ENCODE assay signal across 20 cellular contexts in the genomic region with DNA sequence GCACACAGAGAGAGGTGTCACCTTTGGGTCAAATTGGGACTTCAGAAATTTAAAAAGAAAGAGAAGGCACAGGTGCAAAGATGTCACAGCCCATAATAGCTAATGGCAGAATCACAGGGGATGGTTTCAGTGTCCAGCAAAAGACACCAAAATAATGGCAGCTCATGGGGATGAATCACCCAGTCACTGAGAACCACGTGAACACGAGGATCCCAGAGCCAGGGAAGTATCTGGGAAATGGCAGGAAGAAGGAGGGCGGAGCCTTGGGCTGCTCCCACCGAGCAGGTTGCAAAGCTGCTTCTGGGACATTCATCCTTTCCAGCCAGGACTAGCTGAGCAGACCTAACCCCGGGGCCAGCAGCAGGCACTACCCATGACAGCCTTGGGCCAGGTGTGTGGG. TPM values are rescaled to one million over a fixed set of nuclear protein-coding genes. Genes with fewer than 3 reads are reported as not detected.
DNase-seq lines count a peak whose midpoint lies in the region; ATAC-seq, FAIRE-seq and TF ChIP-seq lines count a peak whose summit lies in the region.
"Had no signal": no experiment of that assay in that cellular context is flagged by ENCODE, and none has a peak within 500 bp of the region (broad histone marks: within the 10 kb centered on the region; RNA-seq: fewer than 3 reads in every experiment).

No MANE protein-coding gene starts in this region.

- peak overlapping the region; percentile 47; the same call in 1 of the 2 replicates for H3K27ac Mint-ChIP-seq in WTC11
- H3K27ac Mint-ChIP-seq: activated naive CD8-positive, alpha-beta T cell; B cell; HFFc6; stimulated activated memory B cell treated with anti-CD40 and anti-IgM and Interleukin-4, amounts not matched to agents 10 μg/mL and 1 μg/mL and 100 μg/mL, for 72 hours had no signal

- BruUV-seq in HepG2 (replicated peaks; lab: Mats Ljungman, UMichigan): no TSS peak
- BruUV-seq in PC-3 (replicated peaks; lab: Mats Ljungman, UMichigan): no TSS peak

- no peak for FAIRE-seq in HepG2 (lab: Jason Lieb, UNC)

- ATAC-seq in WTC11 (no peak), HepG2 (no peak), PC-3 (no peak)
- ATAC-seq: gastroesophageal sphincter; stimulated activated memory B cell treated with anti-CD40 and anti-IgM and Interleukin-4, amounts not matched to agents 10 μg/mL and 1 μg/mL and 100 μg/mL, for 72 hours had no signal

- H3K36me3 Mint-ChIP-seq in WTC11: peaks cover 9% of the 10 kb centered on the region

- in situ Hi-C loops in HepG2 (cut with HindIII; ENCODE audit: extremely low pct_ligation_motif_present, low pct_unique_long_range_greater_than_20kb): no loop called here

- H3K4me2 ChIP-seq in HepG2 (ENCODE audit: low read depth, low read length): no peak overlapping the region
- H3K4me2 ChIP-seq in PC-3 (ENCODE audit: low read length): no peak overlapping the region

- H3K4me1 ChIP-seq in HEK293 (ENCODE audit: control insufficient read depth, insufficient read depth, low read length) (no peaks in the 10 kb centered on the region), HepG2 (ENCODE audit: insufficient read depth, low read length) (peaks cover 50% of the 10 kb centered on the region), PC-3 (ENCODE audit: insufficient read depth, low read length) (peaks cover 11% of the 10 kb centered on the region), ovary (ENCODE audit: insufficient read depth) (no peaks in the 10 kb centered on the region)
- H3K4me1 ChIP-seq: gastroesophageal sphincter, uterus had no signal

- 65% methylated on average over 5 of the region's 5 CpGs for WGBS in HepG2 (ENCODE audit: low lambda C conversion rate)
- WGBS in ovary, 3 donors: 51 to 57% (median 52%) methylated on average over 5 of the region's 5 CpGs

- intact Hi-C loops in HepG2 (cut with micrococcal nuclease; ENCODE audit: unreplicated experiment): no loop called here
- intact Hi-C loops in PC-3 (cut with micrococcal nuclease): no loop called here
- intact Hi-C loops in ovary (cut with DNase I): no loop called here

- TF ChIP-seq POLR2A in HepG2 (IDR thresholded peaks at IDR 0.05; ENCODE audit: insufficient read depth in 1 of 2, low read depth in 2 of 2, low read length in 2 of 2): no peak
- no peak for TF ChIP-seq POLR2A in ovary (IDR thresholded peaks at IDR 0.05)

- TF ChIP-seq CTCF in HEK293 (tag by site-specific recombination; IDR thresholded peaks at IDR 0.05) (no peak), WTC11 (IDR thresholded peaks at IDR 0.05) (no peak), HepG2 (CRISPR knock-in tag; IDR thresholded peaks at IDR 0.05) (no peak), PC-3 (conservative IDR thresholded peaks at IDR 0.05; ENCODE audit: low read depth, low read length) (no peak), ovary (IDR thresholded peaks at IDR 0.05) (no peak)

- no peaks in the 10 kb centered on the region for H3K9me2 ChIP-seq in PC-3 (replicated peaks; ENCODE audit: low read length)

- H3F3A ChIP-seq in PC-3 (ENCODE audit: low read length, unreplicated experiment): no peaks in the 10 kb centered on the region

- no peak overlapping the region for H3K4me3 Mint-ChIP-seq in WTC11
- H3K4me3 Mint-ChIP-seq: activated naive CD8-positive, alpha-beta T cell; B cell; HFFc6; stimulated activated memory B cell treated with anti-CD40 and anti-IgM and Interleukin-4, amounts not matched to agents 10 μg/mL and 1 μg/mL and 100 μg/mL, for 72 hours had no signal

- peaks cover 6% of the 10 kb centered on the region for H3K9me3 Mint-ChIP-seq in WTC11

- H4K20me1 ChIP-seq in HepG2 (ENCODE audit: insufficient read depth, low read length): no peaks in the 10 kb centered on the region
- H4K20me1 ChIP-seq in PC-3 (ENCODE audit: low read length): no peaks in the 10 kb centered on the region

- H3K27me3 ChIP-seq in HepG2 (ENCODE audit: control insufficient read depth in 1 of 2, insufficient read depth in 2 of 2, low read length in 2 of 2) (no peaks in the 10 kb centered on the region; a peak in 1 of 5 replicates), PC-3 (ENCODE audit: low read length) (no peaks in the 10 kb centered on the region), ovary (no peaks in the 10 kb centered on the region)
- H3K27me3 ChIP-seq: gastroesophageal sphincter, uterus had no signal

- H3K27ac ChIP-seq in HEK293 (ENCODE audit: extremely low read depth, low read depth, low read length) (no peak overlapping the region), HepG2 (ENCODE audit: extremely low read length, insufficient read depth, low read length) (no peak overlapping the region), PC-3 (ENCODE audit: low read length) (no peak overlapping the region), ovary (no peak overlapping the region)
- H3K27ac ChIP-seq: gastroesophageal sphincter, uterus had no signal

- no peaks in the 10 kb centered on the region for H3K27me3 Mint-ChIP-seq in WTC11 (ENCODE audit: low read depth)
- H3K27me3 Mint-ChIP-seq: activated naive CD8-positive, alpha-beta T cell; B cell; stimulated activated memory B cell treated with anti-CD40 and anti-IgM and Interleukin-4, amounts not matched to agents 10 μg/mL and 1 μg/mL and 100 μg/mL, for 72 hours had no signal

- no peaks in the 10 kb centered on the region for H3K9me3 ChIP-seq in HEK293 (ENCODE audit: control insufficient read depth, insufficient read depth, low read depth, low read length)
- 0 out of 2 replicates have a peak, but pooled peaks cover 3% of the 10 kb centered on the region for H3K9me3 ChIP-seq in HepG2 (ENCODE audit: low read length)
- H3K9me3 ChIP-seq in PC-3 (ENCODE audit: low read length): no peaks in the 10 kb centered on the region
- no peaks in the 10 kb centered on the region for H3K9me3 ChIP-seq in ovary
- H3K9me3 ChIP-seq: uterus had no signal

- H3K79me2 ChIP-seq in HepG2 (ENCODE audit: insufficient read depth, low read length): no peaks in the 10 kb centered on the region
- H3K79me2 ChIP-seq in PC-3 (ENCODE audit: low read length): no peaks in the 10 kb centered on the region

- peaks cover 34% of the 10 kb centered on the region for H3K4me1 Mint-ChIP-seq in WTC11
- H3K4me1 Mint-ChIP-seq: B cell; stimulated activated memory B cell treated with anti-CD40 and anti-IgM and Interleukin-4, amounts not matched to agents 10 μg/mL and 1 μg/mL and 100 μg/mL, for 72 hours had no signal

- DNase-seq in COLO668 (lab: John Stamatoyannopoulos, UW; ENCODE audit: unreplicated experiment) (peak; percentile 13), WTC11 (ENCODE audit: low spot score) (no peak), HepG2 (ENCODE audit: low spot score) (no peak), SW 1271 (lab: John Stamatoyannopoulos, UW) (no peak), PC-3 (no peak), ovary (no peak), NCI-H2029 (lab: John Stamatoyannopoulos, UW) (no peak)
- DNase-seq: activated T-cell treated with anti-CD3 and anti-CD28 coated beads for 4 hours; central memory CD4-positive, alpha-beta T cell; DMS79; HFFc6; NCI-H2081; NCI-H526 treated with DMSO at 0.1 percent for 48 hours; RPMI8226; uterus had no signal

- H3K4me3 ChIP-seq in HEK293 (ENCODE audit: low read depth, low read length): no peak overlapping the region
- H3K4me3 ChIP-seq in HepG2 (replicated peaks in 1 of 3; ENCODE audit: insufficient read depth in 1 of 3, low read depth in 2 of 3, low read length in 3 of 3): no peak overlapping the region
- H3K4me3 ChIP-seq in PC-3 (ENCODE audit: low read length): no peak overlapping the region
- no peak overlapping the region for H3K4me3 ChIP-seq in ovary
- H3K4me3 ChIP-seq: gastroesophageal sphincter, uterus had no signal

- POLR2A ChIA-PET in HEK293 (lab: Yijun Ruan, JAX) (no interaction called here), WTC11 (lab: Charles Lee) (no interaction called here), HepG2 (lab: Yijun Ruan, JAX) (no interaction called here), PC-3 (lab: Charles Lee; ENCODE audit: unreplicated experiment) (no interaction called here)

- H3K9ac ChIP-seq in HepG2 (ENCODE audit: insufficient read depth, low read depth, low read length): no peak overlapping the region
- H3K9ac ChIP-seq in PC-3 (ENCODE audit: low read length): no peak overlapping the region

- H3K36me3 ChIP-seq in HEK293 (ENCODE audit: control insufficient read depth in 2 of 2, insufficient read depth in 1 of 2, low read length in 2 of 2): peaks cover 9 to 23% of the 10 kb centered on the region in 2 experiments; a peak in 2 of 3 replicates
- no peaks in the 10 kb centered on the region for H3K36me3 ChIP-seq in HepG2 (replicated peaks in 1 of 2; ENCODE audit: control insufficient read depth in 1 of 2, insufficient read depth in 2 of 2, low read length in 2 of 2)
- peaks cover 1% of the 10 kb centered on the region for H3K36me3 ChIP-seq in PC-3 (ENCODE audit: low read depth, low read length)
- no peaks in the 10 kb centered on the region for H3K36me3 ChIP-seq in ovary
- H3K36me3 ChIP-seq: gastroesophageal sphincter, uterus had no signal

- no peak for TF ChIP-seq EP300 in HepG2 (IDR thresholded peaks at IDR 0.05; ENCODE audit: low read depth in 2 of 2, low read length in 2 of 2)
- TF ChIP-seq EP300 in HepG2 (CRISPR knock-in tag; IDR thresholded peaks at IDR 0.05; ENCODE audit: borderline replicate concordance): no peak
- no peak for TF ChIP-seq EP300 in ovary (IDR thresholded peaks at IDR 0.05)

- no peak overlapping the region for H2AFZ ChIP-seq in HepG2 (ENCODE audit: low read length)
- no peak overlapping the region for H2AFZ ChIP-seq in PC-3 (ENCODE audit: low read length)

- TF ChIP-seq RAD21 in HepG2 (CRISPR knock-in tag; IDR thresholded peaks at IDR 0.05): no peak

- CTCF ChIA-PET in HEK293 (lab: Yijun Ruan, JAX): interaction anchor here (1.0 to 1.8 kb wide), 3 partner anchors 13 to 375 kb away, joined by 4 to 5 read pairs (median 4); no protein-coding TSS in a partner anchor
- CTCF ChIA-PET in WTC11 (lab: Charles Lee): interaction anchor here (1.2 kb wide), 1 partner anchor 13 kb away, joined by 10 read pairs; no protein-coding TSS in a partner anchor
- CTCF ChIA-PET in HepG2 (lab: Yijun Ruan, JAX; ENCODE audit: low intra/inter-chr PET ratio, low total read pairs): no interaction called here
- CTCF ChIA-PET in PC-3 (lab: Charles Lee): no interaction called here

RNA-seq across cellular contexts. Expression of a gene that starts 45.6 kb away (rescaled TPM):
- 62.4 to 103 TPM (median 64.6 TPM) in 3 replicates for total RNA-seq in WTC11 (2021)
- total RNA-seq in HepG2 (2016; rRNA removed; fragmentation: Illumina TruSeq; extraction: Trizol): 47.7 and 50.2 TPM in 2 replicates
- 18.2 and 23.3 TPM in 2 replicates for total RNA-seq in HepG2 (2016; cell fraction: cytosol; rRNA removed; fragmentation: Illumina TruSeq; extraction: Trizol; ENCODE audit: low read depth)
- total RNA-seq in HepG2 (2016; cell fraction: insoluble cytoplasmic fraction; rRNA removed; fragmentation: Illumina TruSeq; extraction: Trizol): 47.8 and 51.9 TPM in 2 replicates
- 29.1 and 30.8 TPM in 2 replicates for total RNA-seq in HepG2 (2016; cell fraction: membrane; rRNA removed; fragmentation: Illumina TruSeq; extraction: Trizol)
- total RNA-seq in HepG2 (2016; cell fraction: nucleus; rRNA removed; fragmentation: Illumina TruSeq; extraction: Trizol): 60.2 and 64.2 TPM in 2 replicates
- polyA plus RNA-seq in HepG2 (2011; rRNA removed): 31.0 and 32.1 TPM in 2 replicates
- 19.1 and 26.5 TPM in 2 replicates for polyA plus RNA-seq in HepG2 (2011; cell fraction: cytosol; rRNA removed)
- 132 and 159 TPM in 2 replicates for polyA plus RNA-seq in HepG2 (2011; cell fraction: nucleus; rRNA removed)
- polyA plus RNA-seq in HepG2 (2012): 26.7 and 28.6 TPM in 2 replicates
- polyA plus RNA-seq in HepG2 (2016; cell fraction: cytosol; fragmentation: Illumina TruSeq; extraction: Trizol; ENCODE audit: low read depth): 8.9 and 10.9 TPM in 2 replicates
- polyA plus RNA-seq in HepG2 (2016; cell fraction: insoluble cytoplasmic fraction; fragmentation: Illumina TruSeq; extraction: Trizol; ENCODE audit: low read depth): 51.8 and 58.5 TPM in 2 replicates
- polyA plus RNA-seq in HepG2 (2016; cell fraction: membrane; fragmentation: Illumina TruSeq; extraction: Trizol; ENCODE audit: low read depth): 20.5 and 21.0 TPM in 2 replicates
- polyA plus RNA-seq in HepG2 (2016; cell fraction: nucleus; fragmentation: Illumina TruSeq; extraction: Trizol; ENCODE audit: insufficient read depth, low read depth): 126 and 127 TPM in 2 replicates
- 36.9 and 68.5 TPM in 2 replicates for polyA minus RNA-seq in HepG2 (2011; rRNA and poly(A)+ RNA removed; ENCODE audit: low replicate concordance)
- 9.8 and 12.0 TPM in 2 replicates for polyA minus RNA-seq in HepG2 (2011; cell fraction: cytosol; rRNA and poly(A)+ RNA removed)
- 105 and 171 TPM in 2 replicates for polyA minus RNA-seq in HepG2 (2011; cell fraction: nucleus; rRNA and poly(A)+ RNA removed)
- 63.5 and 63.6 TPM in 2 replicates for total RNA-seq in PC-3 (2014; rRNA removed)
- total RNA-seq in ovary: 10 to 100 TPM; 18.2 to 35.0 (median 31.7) TPM
- polyA plus RNA-seq in ovary: 10 to 100 TPM; 15.2 to 29.1 TPM

Comparison
In these comparisons a context has a peak if more than half of its experiments do, and no peak if none do; other contexts are left out.
1. CTCF ChIA-PET loops: an anchor here in HEK293 (1.0 to 1.8 kb wide) and WTC11 (1.2 kb wide); none called in HepG2 and PC-3.